Comparison of ENCODE assay signal across 14 cellular contexts in genomic region chr3:185645596-185646381, GRCh38. TPM values are rescaled to one million over a fixed set of nuclear protein-coding genes. Genes with fewer than 3 reads are reported as not detected.
DNase-seq lines count a peak whose midpoint lies in the region; ATAC-seq and TF ChIP-seq lines count a peak whose summit lies in the region.
"Had no signal": no experiment of that assay in that cellular context is flagged by ENCODE, and none has a peak within 500 bp of the region (broad histone marks: within the 10 kb centered on the region; RNA-seq: fewer than 3 reads in every experiment).

No MANE protein-coding gene starts in this region.

- DNase-seq in NCI-H1417 (lab: John Stamatoyannopoulos, UW) (peak in 2 of 3 experiments; percentile 70 to 82), NCI-H1417 treated with DMSO at 0.1 percent for 48 hours (lab: John Stamatoyannopoulos, UW) (no peak), NCI-H510A (lab: John Stamatoyannopoulos, UW) (peak; percentile 15), osteocyte (ENCODE audit: extremely low spot score, unreplicated experiment) (peak; percentile 76), CD14-positive monocyte (ENCODE audit: low spot score) (no peak), epidermal melanocyte (ENCODE audit: insufficient read length, low spot score) (no peak)
- DNase-seq in activated CD4-positive, alpha-beta memory T cell treated with anti-CD3 and anti-CD28 coated beads, Interleukin-2, amount 10 ng/mL, durations not matched to agents 7 days and 5 days = no peak
- DNase-seq: activated T-cell treated with anti-CD3 and anti-CD28 coated beads, Interleukin-2, amount 50 U/mL, for 4 hours; anterior cingulate cortex; naive thymus-derived CD8-positive, alpha-beta T cell; NCI-H446; trophoblast cell had no signal

- no peak overlapping the region for H3K4me3 Mint-ChIP-seq in osteocyte (ENCODE audit: unreplicated experiment)
- no peak overlapping the region for H3K4me3 Mint-ChIP-seq in CD14-positive monocyte
- no peak overlapping the region for H3K4me3 Mint-ChIP-seq in activated CD4-positive, alpha-beta memory T cell treated with anti-CD3 and anti-CD28 coated beads, Interleukin-2, amount 10 ng/mL, durations not matched to agents 7 days and 5 days
- H3K4me3 Mint-ChIP-seq: activated T-cell treated with anti-CD3 and anti-CD28 coated beads, Interleukin-2, amount 50 U/mL, for 4 hours had no signal

- H3K27ac Mint-ChIP-seq in osteocyte (ENCODE audit: unreplicated experiment) = peak overlapping the region; percentile 83
- peak overlapping the region in 1 of 7 donors; percentile 9 for H3K27ac Mint-ChIP-seq in CD14-positive monocyte
- H3K27ac Mint-ChIP-seq in activated CD4-positive, alpha-beta memory T cell treated with anti-CD3 and anti-CD28 coated beads, Interleukin-2, amount 10 ng/mL, durations not matched to agents 7 days and 5 days = no peak overlapping the region
- H3K27ac Mint-ChIP-seq: naive thymus-derived CD8-positive, alpha-beta T cell had no signal

- H3K9me3 Mint-ChIP-seq in osteocyte (ENCODE audit: unreplicated experiment) (no peaks in the 10 kb centered on the region), CD14-positive monocyte (no peaks in the 10 kb centered on the region)
- H3K9me3 Mint-ChIP-seq in activated CD4-positive, alpha-beta memory T cell treated with anti-CD3 and anti-CD28 coated beads, Interleukin-2, amount 10 ng/mL, durations not matched to agents 7 days and 5 days = no peaks in the 10 kb centered on the region
- H3K9me3 Mint-ChIP-seq: activated T-cell treated with anti-CD3 and anti-CD28 coated beads, Interleukin-2, amount 50 U/mL, for 4 hours; naive thymus-derived CD8-positive, alpha-beta T cell had no signal

- H3K27me3 Mint-ChIP-seq in osteocyte (ENCODE audit: unreplicated experiment) (no peaks in the 10 kb centered on the region), CD14-positive monocyte (ENCODE audit: low read depth in 3 of 3) (peaks cover 1 to 2% (median 2%) of the 10 kb centered on the region in 3 donors)
- H3K27me3 Mint-ChIP-seq in activated CD4-positive, alpha-beta memory T cell treated with anti-CD3 and anti-CD28 coated beads, Interleukin-2, amount 10 ng/mL, durations not matched to agents 7 days and 5 days = peaks cover 7% of the 10 kb centered on the region

- peak; percentile 20 for ATAC-seq in esophagus mucosa
- ATAC-seq: activated T-cell treated with anti-CD3 and anti-CD28 coated beads, Interleukin-2, amount 50 U/mL, for 4 hours; naive thymus-derived CD8-positive, alpha-beta T cell; Right ventricle myocardium inferior had no signal

- intact Hi-C loops in CD14-positive monocyte (cut with micrococcal nuclease) = no loop called here

- POLR2A ChIA-PET in activated CD4-positive, alpha-beta memory T cell treated with anti-CD3 and anti-CD28 coated beads, Interleukin-2, amount 10 ng/mL, durations not matched to agents 7 days and 5 days (lab: Charles Lee) = no interaction called here

- CTCF ChIA-PET in activated CD4-positive, alpha-beta memory T cell treated with anti-CD3 and anti-CD28 coated beads, Interleukin-2, amount 10 ng/mL, durations not matched to agents 7 days and 5 days (lab: Charles Lee) = interaction anchor here (3.4 kb wide), 1 partner anchor 15 kb away, joined by 22 read pairs; no protein-coding TSS in a partner anchor

- TF ChIP-seq CTCF in osteocyte (IDR thresholded peaks at IDR 0.05) (no peak), CD14-positive monocyte (IDR thresholded peaks at IDR 0.05) (no peak)

- H3K36me3 Mint-ChIP-seq in osteocyte (ENCODE audit: unreplicated experiment) (peaks cover 52% of the 10 kb centered on the region), CD14-positive monocyte (peaks cover 21 to 34% of the 10 kb centered on the region in 2 donors)
- no peaks in the 10 kb centered on the region for H3K36me3 Mint-ChIP-seq in activated CD4-positive, alpha-beta memory T cell treated with anti-CD3 and anti-CD28 coated beads, Interleukin-2, amount 10 ng/mL, durations not matched to agents 7 days and 5 days (ENCODE audit: low read depth)
- H3K36me3 Mint-ChIP-seq: naive thymus-derived CD8-positive, alpha-beta T cell had no signal

- H3K4me1 Mint-ChIP-seq in osteocyte (ENCODE audit: unreplicated experiment) (peaks cover 39% of the 10 kb centered on the region), CD14-positive monocyte (peaks cover 22% of the 10 kb centered on the region)
- H3K4me1 Mint-ChIP-seq in activated CD4-positive, alpha-beta memory T cell treated with anti-CD3 and anti-CD28 coated beads, Interleukin-2, amount 10 ng/mL, durations not matched to agents 7 days and 5 days = no peaks in the 10 kb centered on the region

RNA-seq across cellular contexts. Expression of gene SENP2, which starts 59.7 kb away (rescaled TPM):
- total RNA-seq in esophagus mucosa = 24.2 TPM
- total RNA-seq in osteocyte = 42.7 and 46.1 TPM in 2 replicates
- polyA plus RNA-seq in CD14-positive monocyte = 10 to 100 TPM; 13.4 to 21.0 TPM
- 10 to 100 TPM; 32.8 to 33.6 TPM for total RNA-seq in activated CD4-positive, alpha-beta memory T cell treated with anti-CD3 and anti-CD28 coated beads, Interleukin-2, amount 10 ng/mL, durations not matched to agents 7 days and 5 days

Comparison
In these comparisons a context has a peak if more than half of its experiments do, and no peak if none do; other contexts are left out.
1. DNase-seq: peak in NCI-H1417 (2 of 3), NCI-H510A (single experiment) and osteocyte (single experiment); none in NCI-H1417 treated with DMSO at 0.1 percent for 48 hours (single experiment), CD14-positive monocyte (single experiment), epidermal melanocyte (single experiment) and activated CD4-positive, alpha-beta memory T cell treated with anti-CD3 and anti-CD28 coated beads, Interleukin-2, amount 10 ng/mL, durations not matched to agents 7 days and 5 days (single experiment).